8 cellular contexts compared by ENCODE assay signal in the genomic region with DNA sequence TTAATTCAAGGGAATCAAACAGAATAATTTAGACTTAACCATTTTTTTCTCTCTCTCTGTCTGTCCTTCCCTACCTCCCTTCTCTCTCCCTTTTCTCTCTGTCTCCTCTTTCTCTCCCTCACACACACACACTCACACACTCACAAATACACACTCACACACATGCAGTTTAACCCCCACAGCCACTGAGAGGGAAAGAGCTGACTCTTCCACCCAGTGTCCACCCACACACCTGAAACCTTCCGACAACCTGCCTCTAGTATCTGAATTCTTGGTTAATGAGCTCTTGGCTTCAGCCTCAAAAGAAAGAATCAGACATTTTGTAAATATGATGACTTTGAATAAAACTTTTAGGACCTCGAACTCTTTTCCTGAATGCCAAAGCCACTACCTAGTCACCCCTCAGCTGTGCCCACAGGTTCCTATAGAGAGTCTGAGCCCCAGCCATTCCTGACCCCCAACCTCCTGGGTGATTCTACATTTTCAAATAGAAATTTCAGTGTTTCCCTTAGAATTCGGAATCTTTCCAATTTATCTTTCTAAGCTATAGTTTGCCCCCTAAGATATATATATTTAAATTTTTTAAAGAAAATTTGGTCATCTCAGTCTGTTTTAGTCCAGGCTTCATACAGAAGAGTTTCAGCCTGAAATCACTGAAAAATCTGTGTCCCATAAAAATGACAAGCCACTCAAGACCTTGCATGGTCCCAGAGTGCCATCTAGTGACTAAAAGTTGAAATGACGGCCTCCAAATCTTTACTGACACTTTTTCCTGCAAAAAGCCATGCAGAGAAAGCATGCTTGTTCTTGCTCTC.
DNase-seq lines count a peak whose midpoint lies in the region; ATAC-seq and TF ChIP-seq lines count a peak whose summit lies in the region.

No MANE protein-coding gene starts in this region.

- no peaks in the 10 kb centered on the region for H3K36me3 ChIP-seq in psoas muscle (ENCODE audit: insufficient read depth in 1 of 2, low read depth in 1 of 2)

- H3K9me3 ChIP-seq in psoas muscle: no peaks in the 10 kb centered on the region

- TF ChIP-seq CTCF in psoas muscle (IDR thresholded peaks at IDR 0.05): peak; percentile 45

- WGBS in psoas muscle, 3 donors: 53 to 60% (median 56%) methylated on average over 4 of the region's 4 CpGs

- H3K27ac ChIP-seq in psoas muscle: no peak overlapping the region

- peak; percentile 0 to 12 for DNase-seq in stimulated activated CD4-positive, alpha-beta T cell treated with anti-CD3 and anti-CD28 coated beads, Interleukin-4, amount 100 ng/mL, for 48 hours (ENCODE audit: low read depth in 2 of 2)
- no peak for DNase-seq in stimulated activated CD4-positive, alpha-beta T cell treated with anti-CD3 and anti-CD28 coated beads, Interleukin-4, amount 100 ng/mL, for 4 hours
- DNase-seq in HuH-7.5 (ENCODE audit: low spot score) (peak; percentile 4), SW 1271 (lab: John Stamatoyannopoulos, UW) (peak; percentile 3 to 33), fibroblast of the conjunctiva (ENCODE audit: low read depth) (peak; percentile 28), psoas muscle (no peak), CD1c-positive myeloid dendritic cell (ENCODE audit: extremely low spot score) (no peak)

- H3K4me1 ChIP-seq in psoas muscle: no peaks in the 10 kb centered on the region

- intact Hi-C loops in psoas muscle (cut with DNase I): no loop called here

- no peak overlapping the region for H3K4me3 ChIP-seq in psoas muscle

- ATAC-seq in psoas muscle (no peak), HG03025 (IDR thresholded peaks at IDR 0.05; ENCODE audit: low FRiP score, unreplicated experiment) (no peak)

- no peaks in the 10 kb centered on the region for H3K27me3 ChIP-seq in psoas muscle (ENCODE audit: insufficient read depth in 3 of 3, low read length in 2 of 3)

Comparison
In these comparisons a context has a peak if more than half of its experiments do, and no peak if none do; other contexts are left out.
1. DNase-seq: peak in stimulated activated CD4-positive, alpha-beta T cell treated with anti-CD3 and anti-CD28 coated beads, Interleukin-4, amount 100 ng/mL, for 48 hours (2 of 2), HuH-7.5 (single experiment), SW 1271 (2 of 2) and fibroblast of the conjunctiva (single experiment); none in stimulated activated CD4-positive, alpha-beta T cell treated with anti-CD3 and anti-CD28 coated beads, Interleukin-4, amount 100 ng/mL, for 4 hours (0 of 2), psoas muscle (0 of 2) and CD1c-positive myeloid dendritic cell (single experiment).